ENCODE assay signal across 27 cellular contexts in genomic region chr21:34949045-34949444, GRCh38.
"Had no signal": no experiment of that assay in that cellular context is flagged by ENCODE, and none has a peak within 500 bp of the region (broad histone marks: within the 10 kb centered on the region; RNA-seq: fewer than 3 reads in every experiment).

No MANE protein-coding gene starts in this region.

- H3K4me2 ChIP-seq: hepatocyte had no signal

- H3K4me3 Mint-ChIP-seq: activated CD4-positive, alpha-beta memory T cell treated with anti-CD3 and anti-CD28 coated beads, Interleukin-2, amount 10 ng/mL, durations not matched to agents 7 days and 5 days; activated CD4-positive, alpha-beta T cell treated with anti-CD3 and anti-CD28 coated beads, Interleukin-2, amount 10 ng/mL, durations not matched to agents 24 days and 14 days; activated CD8-positive, alpha-beta memory T cell treated with anti-CD3 and anti-CD28 coated beads, Interleukin-2, amount 10 ng/mL, durations not matched to agents 7 days and 5 days had no signal

- H3K27me3 Mint-ChIP-seq: activated CD4-positive, alpha-beta memory T cell treated with anti-CD3 and anti-CD28 coated beads, Interleukin-2, amount 10 ng/mL, durations not matched to agents 7 days and 5 days; activated CD4-positive, alpha-beta T cell treated with anti-CD3 and anti-CD28 coated beads, Interleukin-2, amount 10 ng/mL, durations not matched to agents 24 days and 14 days; activated CD8-positive, alpha-beta memory T cell treated with anti-CD3 and anti-CD28 coated beads, Interleukin-2, amount 10 ng/mL, durations not matched to agents 7 days and 5 days; naive B cell had no signal

- H2AFZ ChIP-seq: hepatocyte, parathyroid adenoma had no signal

- H3K4me1 ChIP-seq: ascending aorta, gastrocnemius medialis, parathyroid adenoma had no signal

- H3K79me2 ChIP-seq: hepatocyte, parathyroid adenoma had no signal

- DNase-seq: activated CD4-positive, alpha-beta memory T cell treated with anti-CD3 and anti-CD28 coated beads, Interleukin-2, amount 10 ng/mL, durations not matched to agents 7 days and 5 days; activated CD4-positive, alpha-beta T cell treated with anti-CD3 and anti-CD28 coated beads, Interleukin-2, amount 10 ng/mL, durations not matched to agents 24 days and 14 days; activated CD8-positive, alpha-beta memory T cell treated with anti-CD3 and anti-CD28 coated beads, Interleukin-2, amount 10 ng/mL, durations not matched to agents 7 days and 5 days; activated naive CD4-positive, alpha-beta T cell; brain microvascular endothelial cell; dorsolateral prefrontal cortex; effector memory CD4-positive, alpha-beta T cell; erythroblast; gastrocnemius medialis; glutamatergic neuron; islet precursor cell; left ventricle myocardium superior; naive B cell; nucleus accumbens; right cardiac atrium; stimulated activated CD4-positive, alpha-beta T cell treated with anti-CD3 and anti-CD28 coated beads, Interleukin-2, amount 100 ng/mL, for 24 hours; stimulated activated naive CD4-positive, alpha-beta T cell treated with Interleukin-2 at 50 U/mL for 16 hours; T-helper 9 cell; trophoblast cell; WERI-Rb-1 had no signal

- H3K9me3 Mint-ChIP-seq: activated CD4-positive, alpha-beta memory T cell treated with anti-CD3 and anti-CD28 coated beads, Interleukin-2, amount 10 ng/mL, durations not matched to agents 7 days and 5 days had no signal

- H3K4me3 ChIP-seq: ascending aorta, coronary artery, dorsolateral prefrontal cortex, gastrocnemius medialis, hepatocyte, thoracic aorta had no signal

- ATAC-seq: activated CD4-positive, CD25-positive, alpha-beta regulatory T cell treated with anti-CD3 and anti-CD28 coated beads, Interleukin-2, amount 50 U/mL, for 24 hours; activated CD8-positive, alpha-beta memory T cell treated with anti-CD3 and anti-CD28 coated beads, Interleukin-2, amount 10 ng/mL, durations not matched to agents 7 days and 5 days; activated naive CD4-positive, alpha-beta T cell treated with anti-CD3 and anti-CD28 coated beads, Interleukin-2, amount 50 U/mL, for 72 hours; gastrocnemius medialis; left ventricle myocardium superior; right cardiac atrium had no signal

- H3K27me3 ChIP-seq: ascending aorta, brain microvascular endothelial cell, gastrocnemius medialis, hepatocyte had no signal

- H3K9me3 ChIP-seq: ascending aorta, gastrocnemius medialis, thoracic aorta had no signal

- H3K36me3 ChIP-seq: ascending aorta, brain microvascular endothelial cell, gastrocnemius medialis, thoracic aorta, WERI-Rb-1 had no signal

- H3K27ac Mint-ChIP-seq: activated CD4-positive, alpha-beta memory T cell treated with anti-CD3 and anti-CD28 coated beads, Interleukin-2, amount 10 ng/mL, durations not matched to agents 7 days and 5 days; activated CD8-positive, alpha-beta memory T cell treated with anti-CD3 and anti-CD28 coated beads, Interleukin-2, amount 10 ng/mL, durations not matched to agents 7 days and 5 days had no signal

- H3K9ac ChIP-seq: parathyroid adenoma had no signal

- H3K27ac ChIP-seq: ascending aorta, brain microvascular endothelial cell, coronary artery, dorsolateral prefrontal cortex, gastrocnemius medialis, hepatocyte, parathyroid adenoma, thoracic aorta, WERI-Rb-1 had no signal
